In the genomic region with DNA sequence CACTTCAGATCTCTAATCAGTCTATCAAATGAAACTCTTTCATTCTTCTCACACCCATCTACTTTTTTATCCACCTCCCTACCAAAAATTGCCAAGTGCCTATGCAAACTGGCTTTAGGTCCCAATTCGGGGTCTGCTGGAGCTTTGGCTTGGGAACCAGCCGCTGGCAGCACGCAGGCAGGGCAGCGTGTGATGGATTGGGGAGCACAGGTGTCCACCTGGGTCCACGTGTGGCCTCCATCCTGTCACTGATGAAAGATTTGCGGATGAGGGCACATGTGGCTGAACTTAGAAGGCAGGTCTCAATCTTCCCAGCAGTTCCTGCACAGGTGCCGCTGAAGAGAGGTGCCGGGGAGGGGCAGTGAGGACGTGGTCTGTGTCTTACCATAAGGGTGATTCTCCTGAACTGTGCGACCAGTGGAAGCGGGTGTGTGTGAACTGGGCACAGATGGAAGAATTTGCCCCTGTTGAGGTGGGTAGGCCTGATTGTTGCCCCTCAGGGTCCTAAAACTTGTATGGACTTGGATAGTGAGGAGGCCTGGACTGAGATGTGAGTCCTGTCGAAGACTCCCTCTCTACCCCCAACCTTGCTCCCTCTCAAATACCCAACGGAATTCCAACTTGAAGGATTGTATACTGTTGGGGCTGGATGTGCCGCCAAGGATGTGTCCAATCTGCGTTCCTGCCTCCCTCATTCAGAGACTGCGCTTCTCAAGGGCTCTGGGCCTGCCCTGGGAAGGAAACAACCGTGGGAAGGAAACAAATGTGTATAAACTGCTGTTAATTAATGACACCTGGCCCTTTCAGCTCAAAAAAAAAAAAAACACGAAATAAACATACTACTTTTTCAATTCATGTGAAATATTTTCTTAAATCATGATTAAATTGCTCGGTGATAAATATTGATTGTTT, we compare ENCODE assay signal across 33 cellular contexts. TPM values are rescaled to one million over a fixed set of nuclear protein-coding genes. Genes with fewer than 3 reads are reported as not detected.
"Had no signal": no experiment of that assay in that cellular context is flagged by ENCODE, and none has a peak within 500 bp of the region (broad histone marks: within the 10 kb centered on the region; RNA-seq: fewer than 3 reads in every experiment).

No MANE protein-coding gene starts in this region.

- H3K36me3 ChIP-seq: brain microvascular endothelial cell, esophagus muscularis mucosa, gastrocnemius medialis, WERI-Rb-1 had no signal

- H3K27ac ChIP-seq: brain microvascular endothelial cell, esophagus muscularis mucosa, foreskin keratinocyte, gastrocnemius medialis, WERI-Rb-1 had no signal

- ATAC-seq: activated CD4-positive, CD25-positive, alpha-beta regulatory T cell treated with anti-CD3 and anti-CD28 coated beads, Interleukin-2, amount 50 U/mL, for 24 hours; activated CD8-positive, alpha-beta T cell treated with anti-CD3 and anti-CD28 coated beads for 36 hours; effector memory CD8-positive, alpha-beta T cell; foreskin keratinocyte; gastrocnemius medialis; T-helper 17 cell had no signal

- H3K9me3 ChIP-seq: esophagus muscularis mucosa, gastrocnemius medialis had no signal

- H3K4me3 ChIP-seq: esophagus muscularis mucosa, gastrocnemius medialis had no signal

- DNase-seq: activated B cell treated with CpG ODN at 0.5 μM for 24 hours; activated CD4-positive, alpha-beta T cell treated with anti-CD3 and anti-CD28 coated beads for 48 hours; activated CD4-positive, alpha-beta T cell treated with anti-CD3 and anti-CD28 coated beads, Interleukin-2, amount 50 U/mL, for 1 hour; activated CD4-positive, alpha-beta T cell treated with anti-CD3 and anti-CD28 coated beads, Interleukin-2, amount 50 U/mL, for 48 hours; activated CD8-positive, alpha-beta memory T cell treated with anti-CD3 and anti-CD28 coated beads for 24 hours; activated CD8-positive, alpha-beta T cell treated with anti-CD3 and anti-CD28 coated beads for 36 hours; activated gamma-delta T cell treated with Interleukin-2 at 50 U/mL for 16 hours; activated naive CD4-positive, alpha-beta T cell treated with anti-CD3 and anti-CD28 coated beads, Interleukin-2, amount 50 U/mL, for 16 hours; activated naive CD4-positive, alpha-beta T cell treated with Interleukin-2 at 50 U/mL for 16 hours; activated T-cell treated with anti-CD3 and anti-CD28 coated beads, Interleukin-2, amount 50 U/mL, for 1 hour; activated T-cell treated with anti-CD3 and anti-CD28 coated beads, Interleukin-2, amount 50 U/mL, for 48 hours; amniotic stem cell; anterior cingulate cortex; brain microvascular endothelial cell; caudate nucleus; cortex of kidney; dermis blood vessel endothelial cell; effector CD4-positive, alpha-beta T cell; effector memory CD8-positive, alpha-beta T cell; erythroblast; foreskin keratinocyte; gastrocnemius medialis; glutamatergic neuron; T-helper 1 cell; T-helper 17 cell; T1000; WERI-Rb-1 had no signal

- H3K4me1 ChIP-seq: esophagus muscularis mucosa, foreskin keratinocyte, gastrocnemius medialis had no signal

RNA-seq across cellular contexts. Expression of gene RAET1L, which starts 18.4 kb away (rescaled TPM):
- total RNA-seq: activated B cell treated with CpG ODN at 0.5 μM for 24 hours; activated CD8-positive, alpha-beta T cell treated with anti-CD3 and anti-CD28 coated beads for 36 hours; activated T-helper 1 cell treated with anti-CD3 and anti-CD28 coated beads, Interleukin-12 subunit alpha, Interleukin-12 subunit beta, Interleukin-2, Interleukin-4 antibody, amounts not matched to agents 30 ng/mL and 10 ng/mL and 1 ng/mL, durations not matched to agents 14 hours and 24 hours and 36 hours; activated T-helper 2 cell treated with anti-CD3 and anti-CD28 coated beads, Interferon-gamma antibody, Interleukin-2, Interleukin-4, amounts not matched to agents 10 μg/mL and 5 μg/mL and 100 μg/mL, durations not matched to agents 14 hours and 24 hours and 36 hours; astrocyte; chondrocyte; dermis blood vessel endothelial cell; esophagus muscularis mucosa; gastrocnemius medialis; T-helper 17 cell had no signal

RNA-seq across cellular contexts. Expression of gene ULBP3, which starts 25.2 kb away (rescaled TPM):
- total RNA-seq: activated T-helper 1 cell treated with anti-CD3 and anti-CD28 coated beads, Interleukin-12 subunit alpha, Interleukin-12 subunit beta, Interleukin-2, Interleukin-4 antibody, amounts not matched to agents 30 ng/mL and 10 ng/mL and 1 ng/mL, durations not matched to agents 14 hours and 24 hours and 36 hours had no signal
